1 cellular context compared by ENCODE assay signal in the genomic region with DNA sequence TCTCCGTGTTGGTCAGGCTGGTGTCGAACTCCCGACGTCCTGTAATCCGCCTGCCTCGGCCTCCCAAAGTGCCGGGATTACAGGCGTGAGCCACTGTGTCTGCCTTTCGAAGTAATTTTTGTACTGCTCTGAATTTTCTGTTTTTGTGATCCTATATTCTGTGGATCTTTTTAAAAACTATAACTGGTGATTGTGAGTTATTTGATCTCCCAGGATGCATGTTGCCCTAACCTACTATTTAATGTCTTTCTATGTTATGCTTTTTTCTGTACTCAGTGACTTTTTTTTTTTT.
TF ChIP-seq lines count a peak whose summit lies in the region.

No MANE protein-coding gene starts in this region.

TF ChIP-seq in GM12878, 131 proteins besides CTCF, POLR2A, EP300 and RAD21:
- TF ChIP-seq SREBF1 (IDR thresholded peaks at IDR 0.05; ENCODE audit: low read length) (no peak), MLLT1 (IDR thresholded peaks at IDR 0.05) (0 out of 2 replicates have a peak, but pooled peaks have one; percentile 31)
